In the genomic region with DNA sequence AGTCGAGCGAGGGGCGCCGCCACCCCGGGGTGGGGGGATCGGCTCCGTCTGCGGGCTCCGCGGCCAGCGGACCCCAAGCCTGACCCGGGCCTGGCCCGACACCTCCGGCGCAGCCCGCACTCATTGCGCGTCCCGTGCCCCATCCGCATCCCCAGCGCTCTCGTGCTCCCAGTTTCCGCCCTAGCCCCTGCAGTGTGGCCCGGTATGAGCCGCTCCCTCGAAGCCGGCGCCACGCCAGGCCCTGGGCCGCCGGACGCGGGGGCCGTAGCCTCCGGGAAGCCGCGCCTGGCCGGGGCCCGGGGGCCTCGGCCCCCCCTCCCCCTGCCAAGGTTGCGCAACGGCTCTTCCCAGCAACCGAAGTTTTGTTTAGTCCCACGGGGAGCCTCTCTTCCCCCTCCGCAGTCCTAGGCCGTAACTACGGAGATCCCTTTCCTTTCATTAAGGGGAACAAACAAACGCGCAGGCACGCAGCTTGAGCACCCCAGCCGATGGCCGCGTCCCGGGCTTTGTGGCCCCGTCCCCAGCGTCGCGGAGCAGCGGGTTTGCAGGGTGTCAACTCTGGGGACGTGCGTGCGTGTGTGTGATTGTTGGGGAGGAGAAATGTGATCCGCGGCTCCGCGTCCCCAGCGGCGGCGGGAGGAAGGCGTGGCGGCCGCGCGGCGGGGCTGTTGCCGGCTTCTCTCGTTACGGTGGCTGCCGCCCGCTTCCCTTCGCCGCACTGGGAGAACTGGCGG, we compare ENCODE assay signal across 8 cellular contexts. TPM values are rescaled to one million over a fixed set of nuclear protein-coding genes. Genes with fewer than 3 reads are reported as not detected.
DNase-seq lines count a peak whose midpoint lies in the region; ATAC-seq, FAIRE-seq and TF ChIP-seq lines count a peak whose summit lies in the region.

No MANE protein-coding gene starts in this region.

- H3K27ac ChIP-seq in endothelial cell of umbilical vein (ENCODE audit: insufficient read depth, low read depth, low read length) = peak overlapping the region; percentile 98

- H3K27me3 ChIP-seq in NT2/D1 (ENCODE audit: insufficient read depth, insufficient read length) = no peaks in the 10 kb centered on the region
- no peaks in the 10 kb centered on the region for H3K27me3 ChIP-seq in endothelial cell of umbilical vein (ENCODE audit: control insufficient read depth in 2 of 2, insufficient read depth in 2 of 2, low read length in 2 of 2)

- H4K20me1 ChIP-seq in endothelial cell of umbilical vein (replicated peaks; ENCODE audit: control insufficient read depth, extremely low read depth, insufficient read depth, low read length) = peaks cover 2% of the 10 kb centered on the region

- CTCF ChIA-PET in endothelial cell of umbilical vein (lab: Charles Lee) = interaction anchor here (0.6 kb wide), 1 partner anchor 92 kb away, joined by 3 read pairs; no protein-coding TSS in a partner anchor

- H3K4me1 ChIP-seq in NT2/D1 (ENCODE audit: insufficient read depth, insufficient read length) (no peaks in the 10 kb centered on the region), endothelial cell of umbilical vein (ENCODE audit: control insufficient read depth, extremely low read depth, insufficient read depth, low read length) (peaks cover 18% of the 10 kb centered on the region)

- H2AFZ ChIP-seq in endothelial cell of umbilical vein (ENCODE audit: low read depth, low read length) = peak overlapping the region; percentile 86

- no peaks in the 10 kb centered on the region for H3K36me3 ChIP-seq in NT2/D1 (ENCODE audit: insufficient read depth, insufficient read length, low read length)
- no peaks in the 10 kb centered on the region for H3K36me3 ChIP-seq in endothelial cell of umbilical vein (ENCODE audit: control insufficient read depth in 2 of 2, extremely low read depth in 1 of 2, insufficient read depth in 2 of 2, low read length in 2 of 2)

- POLR2A ChIA-PET in endothelial cell of umbilical vein (lab: Charles Lee) = no interaction called here

- intact Hi-C loops in endothelial cell of umbilical vein (cut with micrococcal nuclease) = loop anchor here (1.0 to 5.0 kb wide), 5 partner anchors 71 to 479 kb away; a partner anchor contains a TSS

- peak overlapping the region; percentile 76 for H3K4me3 ChIP-seq in NT2/D1 (ENCODE audit: insufficient read length, low read depth)
- peak overlapping the region; percentile 59 to 93 (median 88) for H3K4me3 ChIP-seq in endothelial cell of umbilical vein (replicated peaks in 1 of 3; ENCODE audit: insufficient read depth in 1 of 3, low read depth in 1 of 3, low read length in 3 of 3)

- dilution Hi-C loops in endothelial cell of umbilical vein (cut with MboI; ENCODE audit: extremely low pct_ligation_motif_present, low sequenced_read_pairs) = no loop called here

- TF ChIP-seq POLR2A in endothelial cell of umbilical vein (IDR thresholded peaks at IDR 0.05; ENCODE audit: low read depth, low read length) = no peak

- peak; percentile 7 to 29 for TF ChIP-seq CTCF in endothelial cell of umbilical vein (IDR thresholded peaks at IDR 0.05; ENCODE audit: extremely low read depth in 1 of 2, insufficient read depth in 1 of 2, low read depth in 1 of 2, low read length in 2 of 2)

- peak; percentile 3 for ATAC-seq in GM19468 (IDR thresholded peaks at IDR 0.05; ENCODE audit: extremely low read depth, unreplicated experiment)

- H3K79me2 ChIP-seq in endothelial cell of umbilical vein (ENCODE audit: control insufficient read depth, insufficient read depth, low read length) = peaks cover 54% of the 10 kb centered on the region

- no TSS peak for BruUV-seq in endothelial cell of umbilical vein (replicated peaks; lab: Mats Ljungman, UMichigan)

- H3K9ac ChIP-seq in NT2/D1 (ENCODE audit: insufficient read length, low read depth) (peak overlapping the region; percentile 90), endothelial cell of umbilical vein (replicated peaks; ENCODE audit: extremely low read depth, insufficient read depth, low read length) (peak overlapping the region; percentile 99)

- H3K4me2 ChIP-seq in endothelial cell of umbilical vein (ENCODE audit: insufficient read depth, low read length) = peak overlapping the region; percentile 83

- DNase-seq in COLO668 (lab: John Stamatoyannopoulos, UW; ENCODE audit: unreplicated experiment) = peak; percentile 84
- peak; percentile 79 for DNase-seq in HS-5 (ENCODE audit: low read depth)
- peak; percentile 33 for DNase-seq in NT2/D1 (ENCODE audit: low read depth, low spot score)
- DNase-seq in activated CD8-positive, alpha-beta memory T cell treated with anti-CD3 and anti-CD28 coated beads, Interleukin-2, amount 50 U/mL, for 4 hours = peak; percentile 68
- DNase-seq in endothelial cell of umbilical vein (ENCODE audit: low read depth, low spot score) = peak; percentile 82
- peak; percentile 31 for DNase-seq in middle frontal gyrus (ENCODE audit: extremely low spot score, low spot score)
- peak; percentile 39 to 48 for DNase-seq in stimulated activated CD8-positive, alpha-beta memory T cell treated with anti-CD3 and anti-CD28 coated beads, Interleukin-2, amount 100 ng/mL, for 1 hour (ENCODE audit: low read depth in 2 of 2)

- H3K9me1 ChIP-seq in endothelial cell of umbilical vein (replicated peaks; ENCODE audit: control insufficient read depth, extremely low read depth, insufficient read depth, low read length) = no peaks in the 10 kb centered on the region

- FAIRE-seq in endothelial cell of umbilical vein (lab: Jason Lieb, UNC) = peak; percentile 26

- no peaks in the 10 kb centered on the region for H3K9me3 ChIP-seq in NT2/D1 (ENCODE audit: insufficient read depth, low read length)
- H3K9me3 ChIP-seq in endothelial cell of umbilical vein (replicated peaks; ENCODE audit: control insufficient read depth, insufficient read depth, low read length) = no peaks in the 10 kb centered on the region

TF ChIP-seq in endothelial cell of umbilical vein, 7 proteins besides CTCF, POLR2A, EP300 and RAD21:
- TF ChIP-seq POLR2AphosphoS5 (IDR thresholded peaks at IDR 0.05; ENCODE audit: insufficient read depth, low read depth, low read length) (peak; percentile 76), JUN (IDR thresholded peaks at IDR 0.05; ENCODE audit: borderline replicate concordance, insufficient read depth, insufficient read length, low read depth) (no peak)

RNA-seq across cellular contexts. Expression of a gene that starts 0.9 kb away (rescaled TPM):
- 36.1 and 36.7 TPM in 2 replicates for total RNA-seq in endothelial cell of umbilical vein
- polyA plus RNA-seq in endothelial cell of umbilical vein = 12.7 and 13.3 TPM in 2 replicates
- polyA plus RNA-seq in endothelial cell of umbilical vein (2011; cell fraction: cytosol; rRNA removed) = 8.7 and 9.6 TPM in 2 replicates
- polyA plus RNA-seq in endothelial cell of umbilical vein (2011; cell fraction: nucleus; rRNA removed) = 26.3 and 29.6 TPM in 2 replicates
- 15.2 and 15.5 TPM in 2 replicates for polyA plus RNA-seq in endothelial cell of umbilical vein (2012)
- 69.6 and 77.1 TPM in 2 replicates for polyA minus RNA-seq in endothelial cell of umbilical vein
- 71.6 TPM for polyA minus RNA-seq in endothelial cell of umbilical vein (2011; cell fraction: cytosol; rRNA and poly(A)+ RNA removed)
- 31.6 and 50.6 TPM in 2 replicates for polyA minus RNA-seq in endothelial cell of umbilical vein (2011; cell fraction: nucleus; rRNA and poly(A)+ RNA removed)

Comparison
In these comparisons a context has a peak if more than half of its experiments do, and no peak if none do; other contexts are left out.
1. Peak in every context shown above with its lines: DNase-seq, ATAC-seq, H3K4me3 ChIP-seq and H3K27ac ChIP-seq.
2. DNase-seq: peak in every context shown above with its lines; median percentile 84 in COLO668; 82 in endothelial cell of umbilical vein; 79 in HS-5; 68 in activated CD8-positive, alpha-beta memory T cell treated with anti-CD3 and anti-CD28 coated beads, Interleukin-2, amount 50 U/mL, for 4 hours; 44 in stimulated activated CD8-positive, alpha-beta memory T cell treated with anti-CD3 and anti-CD28 coated beads, Interleukin-2, amount 100 ng/mL, for 1 hour; 33 in NT2/D1; 31 in middle frontal gyrus.